In the genomic region with DNA sequence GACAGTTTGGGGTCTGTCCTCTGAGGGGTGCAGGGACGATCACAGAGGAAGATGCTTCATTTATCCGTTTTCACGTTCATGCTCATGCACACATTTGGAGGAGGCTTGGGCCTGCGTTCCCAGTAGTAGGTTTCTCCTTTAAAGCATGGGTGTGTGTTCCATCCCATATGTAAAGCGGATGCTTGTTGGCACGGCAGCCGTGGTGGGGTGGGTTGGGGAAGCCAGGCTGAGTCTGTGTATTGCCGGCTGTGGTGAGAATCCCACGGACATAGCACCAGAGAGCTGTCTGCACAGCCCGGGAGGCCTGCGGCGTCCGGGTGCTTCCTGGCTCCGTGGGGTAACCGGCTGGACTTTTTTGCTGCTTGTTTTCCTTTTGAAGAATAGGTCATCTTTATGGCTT, we compare ENCODE assay signal across 2 cellular contexts.
TF ChIP-seq lines count a peak whose summit lies in the region.

No MANE protein-coding gene starts in this region.

TF ChIP-seq in A549, 52 proteins besides CTCF, POLR2A, EP300 and RAD21:
- TF ChIP-seq FOSL2 (IDR thresholded peaks at IDR 0.05) = no peak
- no peak for TF ChIP-seq FOSL2 (CRISPR knock-in tag; IDR thresholded peaks at IDR 0.05)
- TF ChIP-seq, protein P1, sequence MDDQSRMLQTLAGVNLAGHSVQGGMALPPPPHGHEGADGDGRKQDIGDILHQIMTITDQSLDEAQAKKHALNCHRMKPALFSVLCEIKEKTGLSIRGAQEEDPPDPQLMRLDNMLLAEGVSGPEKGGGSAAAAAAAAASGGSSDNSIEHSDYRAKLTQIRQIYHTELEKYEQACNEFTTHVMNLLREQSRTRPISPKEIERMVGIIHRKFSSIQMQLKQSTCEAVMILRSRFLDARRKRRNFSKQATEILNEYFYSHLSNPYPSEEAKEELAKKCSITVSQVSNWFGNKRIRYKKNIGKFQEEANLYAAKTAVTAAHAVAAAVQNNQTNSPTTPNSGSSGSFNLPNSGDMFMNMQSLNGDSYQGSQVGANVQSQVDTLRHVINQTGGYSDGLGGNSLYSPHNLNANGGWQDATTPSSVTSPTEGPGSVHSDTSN (IDR thresholded peaks at IDR 0.05) = no peak
- no peak for TF ChIP-seq HOXA7 (CRISPR knock-in tag; IDR thresholded peaks at IDR 0.05)
- no peak for TF ChIP-seq RCOR1 (IDR thresholded peaks at IDR 0.05; ENCODE audit: low read depth, low read length)
- TF ChIP-seq NFE2L2 (conservative IDR thresholded peaks at IDR 0.05; ENCODE audit: low read length) = no peak
- TF ChIP-seq MYC (IDR thresholded peaks at IDR 0.05; ENCODE audit: borderline replicate concordance, low read length) = no peak
- TF ChIP-seq, protein P2, sequence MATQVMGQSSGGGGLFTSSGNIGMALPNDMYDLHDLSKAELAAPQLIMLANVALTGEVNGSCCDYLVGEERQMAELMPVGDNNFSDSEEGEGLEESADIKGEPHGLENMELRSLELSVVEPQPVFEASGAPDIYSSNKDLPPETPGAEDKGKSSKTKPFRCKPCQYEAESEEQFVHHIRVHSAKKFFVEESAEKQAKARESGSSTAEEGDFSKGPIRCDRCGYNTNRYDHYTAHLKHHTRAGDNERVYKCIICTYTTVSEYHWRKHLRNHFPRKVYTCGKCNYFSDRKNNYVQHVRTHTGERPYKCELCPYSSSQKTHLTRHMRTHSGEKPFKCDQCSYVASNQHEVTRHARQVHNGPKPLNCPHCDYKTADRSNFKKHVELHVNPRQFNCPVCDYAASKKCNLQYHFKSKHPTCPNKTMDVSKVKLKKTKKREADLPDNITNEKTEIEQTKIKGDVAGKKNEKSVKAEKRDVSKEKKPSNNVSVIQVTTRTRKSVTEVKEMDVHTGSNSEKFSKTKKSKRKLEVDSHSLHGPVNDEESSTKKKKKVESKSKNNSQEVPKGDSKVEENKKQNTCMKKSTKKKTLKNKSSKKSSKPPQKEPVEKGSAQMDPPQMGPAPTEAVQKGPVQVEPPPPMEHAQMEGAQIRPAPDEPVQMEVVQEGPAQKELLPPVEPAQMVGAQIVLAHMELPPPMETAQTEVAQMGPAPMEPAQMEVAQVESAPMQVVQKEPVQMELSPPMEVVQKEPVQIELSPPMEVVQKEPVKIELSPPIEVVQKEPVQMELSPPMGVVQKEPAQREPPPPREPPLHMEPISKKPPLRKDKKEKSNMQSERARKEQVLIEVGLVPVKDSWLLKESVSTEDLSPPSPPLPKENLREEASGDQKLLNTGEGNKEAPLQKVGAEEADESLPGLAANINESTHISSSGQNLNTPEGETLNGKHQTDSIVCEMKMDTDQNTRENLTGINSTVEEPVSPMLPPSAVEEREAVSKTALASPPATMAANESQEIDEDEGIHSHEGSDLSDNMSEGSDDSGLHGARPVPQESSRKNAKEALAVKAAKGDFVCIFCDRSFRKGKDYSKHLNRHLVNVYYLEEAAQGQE (IDR thresholded peaks at IDR 0.05) = no peak
- no peak for TF ChIP-seq BHLHE40 (IDR thresholded peaks at IDR 0.05; ENCODE audit: low read depth, low read length)
- no peak for TF ChIP-seq EHMT2 (IDR thresholded peaks at IDR 0.05; ENCODE audit: low read depth)
- TF ChIP-seq CBX8 (IDR thresholded peaks at IDR 0.05) = no peak
- no peak for TF ChIP-seq HDAC2 (IDR thresholded peaks at IDR 0.05)
- TF ChIP-seq SREBF2 (IDR thresholded peaks at IDR 0.05) = no peak
- TF ChIP-seq HEYL (CRISPR knock-in tag; IDR thresholded peaks at IDR 0.05) = no peak
- TF ChIP-seq CBX2 (IDR thresholded peaks at IDR 0.05; ENCODE audit: borderline replicate concordance, low read depth) = no peak
- TF ChIP-seq, protein P3, sequence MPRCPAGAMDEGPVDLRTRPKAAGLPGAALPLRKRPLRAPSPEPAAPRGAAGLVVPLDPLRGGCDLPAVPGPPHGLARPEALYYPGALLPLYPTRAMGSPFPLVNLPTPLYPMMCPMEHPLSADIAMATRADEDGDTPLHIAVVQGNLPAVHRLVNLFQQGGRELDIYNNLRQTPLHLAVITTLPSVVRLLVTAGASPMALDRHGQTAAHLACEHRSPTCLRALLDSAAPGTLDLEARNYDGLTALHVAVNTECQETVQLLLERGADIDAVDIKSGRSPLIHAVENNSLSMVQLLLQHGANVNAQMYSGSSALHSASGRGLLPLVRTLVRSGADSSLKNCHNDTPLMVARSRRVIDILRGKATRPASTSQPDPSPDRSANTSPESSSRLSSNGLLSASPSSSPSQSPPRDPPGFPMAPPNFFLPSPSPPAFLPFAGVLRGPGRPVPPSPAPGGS (IDR thresholded peaks at IDR 0.05) = no peak
- TF ChIP-seq CHD4 (IDR thresholded peaks at IDR 0.05; ENCODE audit: borderline replicate concordance) = no peak
- no peak for TF ChIP-seq JUNB (IDR thresholded peaks at IDR 0.05)
- TF ChIP-seq, protein P4, sequence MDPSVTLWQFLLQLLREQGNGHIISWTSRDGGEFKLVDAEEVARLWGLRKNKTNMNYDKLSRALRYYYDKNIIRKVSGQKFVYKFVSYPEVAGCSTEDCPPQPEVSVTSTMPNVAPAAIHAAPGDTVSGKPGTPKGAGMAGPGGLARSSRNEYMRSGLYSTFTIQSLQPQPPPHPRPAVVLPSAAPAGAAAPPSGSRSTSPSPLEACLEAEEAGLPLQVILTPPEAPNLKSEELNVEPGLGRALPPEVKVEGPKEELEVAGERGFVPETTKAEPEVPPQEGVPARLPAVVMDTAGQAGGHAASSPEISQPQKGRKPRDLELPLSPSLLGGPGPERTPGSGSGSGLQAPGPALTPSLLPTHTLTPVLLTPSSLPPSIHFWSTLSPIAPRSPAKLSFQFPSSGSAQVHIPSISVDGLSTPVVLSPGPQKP (IDR thresholded peaks at IDR 0.05; ENCODE audit: low read depth, low read length) = no peak
- no peak for TF ChIP-seq GATA3 (IDR thresholded peaks at IDR 0.05; ENCODE audit: borderline replicate concordance)

TF ChIP-seq in H1, 55 proteins besides CTCF, POLR2A, EP300 and RAD21:
- TF ChIP-seq PHF8 (conservative IDR thresholded peaks at IDR 0.05; ENCODE audit: low read depth, low read length) (no peak), BCL11A (IDR thresholded peaks at IDR 0.05; ENCODE audit: low read depth in 2 of 2, low read length in 2 of 2) (no peak), SIX5 (IDR thresholded peaks at IDR 0.05; ENCODE audit: low read depth, low read length) (no peak), SUZ12 (IDR thresholded peaks at IDR 0.05; ENCODE audit: low read length) (no peak), CBX8 (IDR thresholded peaks at IDR 0.05; ENCODE audit: borderline replicate concordance, low read depth, low read length) (no peak), CREB1 (IDR thresholded peaks at IDR 0.05) (no peak), TAF7 (optimal IDR thresholded peaks at IDR 0.05; ENCODE audit: borderline replicate concordance, low read depth, low read length) (no peak), EZH2 (IDR thresholded peaks at IDR 0.05; ENCODE audit: low read depth, low read length, severe bottlenecking) (no peak), SP2 (IDR thresholded peaks at IDR 0.05; ENCODE audit: low read length) (no peak)
- TF ChIP-seq, protein P5, sequence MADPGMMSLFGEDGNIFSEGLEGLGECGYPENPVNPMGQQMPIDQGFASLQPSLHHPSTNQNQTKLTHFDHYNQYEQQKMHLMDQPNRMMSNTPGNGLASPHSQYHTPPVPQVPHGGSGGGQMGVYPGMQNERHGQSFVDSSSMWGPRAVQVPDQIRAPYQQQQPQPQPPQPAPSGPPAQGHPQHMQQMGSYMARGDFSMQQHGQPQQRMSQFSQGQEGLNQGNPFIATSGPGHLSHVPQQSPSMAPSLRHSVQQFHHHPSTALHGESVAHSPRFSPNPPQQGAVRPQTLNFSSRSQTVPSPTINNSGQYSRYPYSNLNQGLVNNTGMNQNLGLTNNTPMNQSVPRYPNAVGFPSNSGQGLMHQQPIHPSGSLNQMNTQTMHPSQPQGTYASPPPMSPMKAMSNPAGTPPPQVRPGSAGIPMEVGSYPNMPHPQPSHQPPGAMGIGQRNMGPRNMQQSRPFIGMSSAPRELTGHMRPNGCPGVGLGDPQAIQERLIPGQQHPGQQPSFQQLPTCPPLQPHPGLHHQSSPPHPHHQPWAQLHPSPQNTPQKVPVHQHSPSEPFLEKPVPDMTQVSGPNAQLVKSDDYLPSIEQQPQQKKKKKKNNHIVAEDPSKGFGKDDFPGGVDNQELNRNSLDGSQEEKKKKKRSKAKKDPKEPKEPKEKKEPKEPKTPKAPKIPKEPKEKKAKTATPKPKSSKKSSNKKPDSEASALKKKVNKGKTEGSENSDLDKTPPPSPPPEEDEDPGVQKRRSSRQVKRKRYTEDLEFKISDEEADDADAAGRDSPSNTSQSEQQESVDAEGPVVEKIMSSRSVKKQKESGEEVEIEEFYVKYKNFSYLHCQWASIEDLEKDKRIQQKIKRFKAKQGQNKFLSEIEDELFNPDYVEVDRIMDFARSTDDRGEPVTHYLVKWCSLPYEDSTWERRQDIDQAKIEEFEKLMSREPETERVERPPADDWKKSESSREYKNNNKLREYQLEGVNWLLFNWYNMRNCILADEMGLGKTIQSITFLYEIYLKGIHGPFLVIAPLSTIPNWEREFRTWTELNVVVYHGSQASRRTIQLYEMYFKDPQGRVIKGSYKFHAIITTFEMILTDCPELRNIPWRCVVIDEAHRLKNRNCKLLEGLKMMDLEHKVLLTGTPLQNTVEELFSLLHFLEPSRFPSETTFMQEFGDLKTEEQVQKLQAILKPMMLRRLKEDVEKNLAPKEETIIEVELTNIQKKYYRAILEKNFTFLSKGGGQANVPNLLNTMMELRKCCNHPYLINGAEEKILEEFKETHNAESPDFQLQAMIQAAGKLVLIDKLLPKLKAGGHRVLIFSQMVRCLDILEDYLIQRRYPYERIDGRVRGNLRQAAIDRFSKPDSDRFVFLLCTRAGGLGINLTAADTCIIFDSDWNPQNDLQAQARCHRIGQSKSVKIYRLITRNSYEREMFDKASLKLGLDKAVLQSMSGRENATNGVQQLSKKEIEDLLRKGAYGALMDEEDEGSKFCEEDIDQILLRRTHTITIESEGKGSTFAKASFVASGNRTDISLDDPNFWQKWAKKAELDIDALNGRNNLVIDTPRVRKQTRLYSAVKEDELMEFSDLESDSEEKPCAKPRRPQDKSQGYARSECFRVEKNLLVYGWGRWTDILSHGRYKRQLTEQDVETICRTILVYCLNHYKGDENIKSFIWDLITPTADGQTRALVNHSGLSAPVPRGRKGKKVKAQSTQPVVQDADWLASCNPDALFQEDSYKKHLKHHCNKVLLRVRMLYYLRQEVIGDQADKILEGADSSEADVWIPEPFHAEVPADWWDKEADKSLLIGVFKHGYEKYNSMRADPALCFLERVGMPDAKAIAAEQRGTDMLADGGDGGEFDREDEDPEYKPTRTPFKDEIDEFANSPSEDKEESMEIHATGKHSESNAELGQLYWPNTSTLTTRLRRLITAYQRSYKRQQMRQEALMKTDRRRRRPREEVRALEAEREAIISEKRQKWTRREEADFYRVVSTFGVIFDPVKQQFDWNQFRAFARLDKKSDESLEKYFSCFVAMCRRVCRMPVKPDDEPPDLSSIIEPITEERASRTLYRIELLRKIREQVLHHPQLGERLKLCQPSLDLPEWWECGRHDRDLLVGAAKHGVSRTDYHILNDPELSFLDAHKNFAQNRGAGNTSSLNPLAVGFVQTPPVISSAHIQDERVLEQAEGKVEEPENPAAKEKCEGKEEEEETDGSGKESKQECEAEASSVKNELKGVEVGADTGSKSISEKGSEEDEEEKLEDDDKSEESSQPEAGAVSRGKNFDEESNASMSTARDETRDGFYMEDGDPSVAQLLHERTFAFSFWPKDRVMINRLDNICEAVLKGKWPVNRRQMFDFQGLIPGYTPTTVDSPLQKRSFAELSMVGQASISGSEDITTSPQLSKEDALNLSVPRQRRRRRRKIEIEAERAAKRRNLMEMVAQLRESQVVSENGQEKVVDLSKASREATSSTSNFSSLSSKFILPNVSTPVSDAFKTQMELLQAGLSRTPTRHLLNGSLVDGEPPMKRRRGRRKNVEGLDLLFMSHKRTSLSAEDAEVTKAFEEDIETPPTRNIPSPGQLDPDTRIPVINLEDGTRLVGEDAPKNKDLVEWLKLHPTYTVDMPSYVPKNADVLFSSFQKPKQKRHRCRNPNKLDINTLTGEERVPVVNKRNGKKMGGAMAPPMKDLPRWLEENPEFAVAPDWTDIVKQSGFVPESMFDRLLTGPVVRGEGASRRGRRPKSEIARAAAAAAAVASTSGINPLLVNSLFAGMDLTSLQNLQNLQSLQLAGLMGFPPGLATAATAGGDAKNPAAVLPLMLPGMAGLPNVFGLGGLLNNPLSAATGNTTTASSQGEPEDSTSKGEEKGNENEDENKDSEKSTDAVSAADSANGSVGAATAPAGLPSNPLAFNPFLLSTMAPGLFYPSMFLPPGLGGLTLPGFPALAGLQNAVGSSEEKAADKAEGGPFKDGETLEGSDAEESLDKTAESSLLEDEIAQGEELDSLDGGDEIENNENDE (IDR thresholded peaks at IDR 0.05; ENCODE audit: insufficient replicate concordance, low read length) = no peak
